Comparison of ENCODE assay signal across 9 cellular contexts in the genomic region with DNA sequence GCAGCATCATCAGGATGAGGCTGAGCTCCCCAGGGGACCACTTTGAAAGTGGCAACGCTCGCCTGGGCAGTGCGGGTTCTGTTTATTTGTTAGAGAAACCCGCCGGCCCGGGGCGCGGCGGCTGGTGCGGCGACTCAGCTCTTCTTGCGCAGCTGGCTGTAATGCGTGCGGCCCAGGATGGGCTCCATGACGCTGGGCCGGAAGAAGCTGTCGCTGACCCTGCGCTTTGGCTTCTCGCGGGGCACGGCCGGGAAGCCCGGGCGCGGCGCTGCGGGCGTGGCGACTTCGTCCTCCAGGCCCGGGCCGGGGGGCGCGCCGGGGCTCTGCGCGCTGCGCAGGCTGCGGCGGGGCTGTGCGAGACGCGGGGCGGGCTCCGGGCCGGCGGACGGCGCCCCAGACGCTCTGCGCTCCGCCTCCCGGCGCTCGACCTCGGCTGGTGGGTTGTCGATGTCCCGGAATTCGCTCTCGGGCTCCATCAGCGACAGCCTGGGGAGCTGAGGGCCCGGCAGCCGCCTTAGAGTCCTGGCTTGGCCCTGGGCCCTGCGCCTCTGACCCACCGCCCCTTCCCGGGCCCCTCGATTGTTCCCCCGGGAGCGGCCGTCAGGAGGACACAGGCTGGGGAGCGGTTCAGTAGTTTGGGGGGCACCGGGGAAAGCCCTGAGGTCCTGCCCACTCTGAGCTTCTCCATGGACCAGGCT. TPM values are rescaled to one million over a fixed set of nuclear protein-coding genes. Genes with fewer than 3 reads are reported as not detected.
A peak's percentile ranks its signal among the peaks of the same experiment; 100 is the strongest.
DNase-seq lines count a peak whose midpoint lies in the region; ATAC-seq and TF ChIP-seq lines count a peak whose summit lies in the region.
"Had no signal": no experiment of that assay in that cellular context is flagged by ENCODE, and none has a peak within 500 bp of the region (broad histone marks: within the 10 kb centered on the region; RNA-seq: fewer than 3 reads in every experiment).

No MANE protein-coding gene starts in this region.

- no peak for ATAC-seq in GM21825 (IDR thresholded peaks at IDR 0.05; ENCODE audit: unreplicated experiment)

- TF ChIP-seq EP300 in sigmoid colon (IDR thresholded peaks at IDR 0.05), result no peak

- peaks cover 4% of the 10 kb centered on the region; the same call in 1 of the 2 replicates for H3F3A ChIP-seq in DOHH2 (ENCODE audit: control insufficient read depth, insufficient read depth)

- intact Hi-C loops in adrenal gland (cut with DNase I) (no loop called here), sigmoid colon (cut with DNase I) (no loop called here)

- no peak overlapping the region for H3K27ac ChIP-seq in DOHH2 (ENCODE audit: low read depth, low read length)
- peak overlapping the region in 4 of 5 donors; percentile 76 to 95 (median 84) for H3K27ac ChIP-seq in adrenal gland
- peak overlapping the region; percentile 81 to 86 (median 82) for H3K27ac ChIP-seq in sigmoid colon

- WGBS in adrenal gland, 4 donors, result 1 to 5% (median 3%) methylated on average over 11 to 72 of the region's 72 CpGs
- 2 to 3% methylated on average over 72 of the region's 72 CpGs for WGBS in sigmoid colon, 2 donors

- H3K9me2 ChIP-seq in DOHH2 (replicated peaks; ENCODE audit: control insufficient read depth, low read length), result no peaks in the 10 kb centered on the region

- H3K4me1 ChIP-seq in DOHH2 (ENCODE audit: control insufficient read depth, low read length), result no peaks in the 10 kb centered on the region
- peaks cover 17 to 23% of the 10 kb centered on the region in 2 donors for H3K4me1 ChIP-seq in adrenal gland (replicated peaks in 1 of 2)
- H3K4me1 ChIP-seq in sigmoid colon, result peaks cover 0 to 15% (median 6%) of the 10 kb centered on the region in 4 donors

- TF ChIP-seq CTCF in DOHH2 (IDR thresholded peaks at IDR 0.05; ENCODE audit: low read depth, low read length, poor library complexity, severe bottlenecking) (no peak), adrenal gland (IDR thresholded peaks at IDR 0.05) (no peak), sigmoid colon (IDR thresholded peaks at IDR 0.05) (no peak)

- H3K36me3 ChIP-seq in DOHH2 (ENCODE audit: control insufficient read depth, low read length) (no peaks in the 10 kb centered on the region), adrenal gland (replicated peaks in 1 of 2) (no peaks in the 10 kb centered on the region), sigmoid colon (no peaks in the 10 kb centered on the region)

- peaks cover 21% of the 10 kb centered on the region for H3K27me3 ChIP-seq in DOHH2 (ENCODE audit: control insufficient read depth, low read length)
- H3K27me3 ChIP-seq in adrenal gland, result no peaks in the 10 kb centered on the region
- H3K27me3 ChIP-seq in sigmoid colon, result no peaks in the 10 kb centered on the region

- peak; percentile 32 to 58 for TF ChIP-seq POLR2A in adrenal gland (IDR thresholded peaks at IDR 0.05)
- no peak for TF ChIP-seq POLR2A in sigmoid colon (IDR thresholded peaks at IDR 0.05)

- H3K4me3 ChIP-seq in DOHH2 (ENCODE audit: low read length), result peak overlapping the region; percentile 44
- peak overlapping the region in 1 of 4 donors; percentile 52 for H3K4me3 ChIP-seq in adrenal gland
- H3K4me3 ChIP-seq in sigmoid colon, result peak overlapping the region; percentile 25 to 53 (median 51)

- DNase-seq in HT-29 (ENCODE audit: low spot score) (peak; percentile 31), adrenal gland (peak; percentile 49 to 78 (median 63)), hepatic stellate cell (ENCODE audit: low spot score) (peak; percentile 69), sigmoid colon (peak; percentile 81), NCI-H1092 treated with DMSO at 0.1 percent for 48 hours (lab: John Stamatoyannopoulos, UW) (no peak), activated gamma-delta T cell treated with Interleukin-2 at 50 U/mL for 16 hours (no peak)

- H3K9me3 ChIP-seq in DOHH2 (ENCODE audit: control insufficient read depth, insufficient read depth, low read length), result no peaks in the 10 kb centered on the region
- no peaks in the 10 kb centered on the region for H3K9me3 ChIP-seq in adrenal gland (replicated peaks in 1 of 3)
- no peaks in the 10 kb centered on the region for H3K9me3 ChIP-seq in sigmoid colon

- peak overlapping the region; percentile 56 for H3K4me2 ChIP-seq in DOHH2 (ENCODE audit: low read length)

- no peaks in the 10 kb centered on the region for H4K20me1 ChIP-seq in DOHH2 (ENCODE audit: control insufficient read depth, insufficient read depth, low read depth, low read length)

- H3K79me2 ChIP-seq in DOHH2 (ENCODE audit: control insufficient read depth, low read length), result no peaks in the 10 kb centered on the region

RNA-seq across cellular contexts. Expression of a gene that starts 10.3 kb away (rescaled TPM):
- total RNA-seq in HT-29 (2014; rRNA removed; shearing (Covaris generic)), result 2.0 and 2.1 TPM in 2 replicates
- total RNA-seq in adrenal gland (1 to 10 TPM; 3.9 to 6.6 (median 5.7) TPM), sigmoid colon (10 to 100 TPM in 1 of 4 donors, 1 to 10 TPM in 3; 5.4 to 15.2 (median 7.1) TPM)
- polyA plus RNA-seq in adrenal gland (1 to 10 TPM; 1.6 to 8.2 (median 5.0) TPM), sigmoid colon (1 to 10 TPM in 1 of 3 donors, under 1 TPM in 2; 0.46 to 1.9 (median 0.60) TPM)

RNA-seq across cellular contexts. Expression of a gene that starts 13.6 kb away (rescaled TPM):
- total RNA-seq in HT-29 (2014; rRNA removed; shearing (Covaris generic)), result 0.03 and 0.51 TPM in 2 replicates
- total RNA-seq in adrenal gland (10 to 100 TPM in 3 of 8 donors, 1 to 10 TPM in 5; 2.0 to 21.3 (median 7.6) TPM), sigmoid colon (10 to 100 TPM in 1 of 4 donors, 1 to 10 TPM in 2, under 1 TPM in 1; 0.95 to 49.6 (median 1.6) TPM)
- polyA plus RNA-seq in adrenal gland (100 to 1,000 TPM in 1 of 3 donors, 1 to 10 TPM in 2; 2.4 to 199 (median 7.4) TPM), sigmoid colon (10 to 100 TPM in 1 of 3 donors, 1 to 10 TPM in 2; 1.2 to 16.9 (median 4.8) TPM)
- total RNA-seq: HT1080 had no signal

RNA-seq across cellular contexts. Expression of a gene that starts 25.0 kb away (rescaled TPM):
- total RNA-seq in HT-29 (2014; rRNA removed; shearing (Covaris generic)), result 5.8 and 8.8 TPM in 2 replicates
- 10 to 100 TPM in 6 of 8 donors, 1 to 10 TPM in 2; 7.9 to 23.2 (median 15.5) TPM for total RNA-seq in adrenal gland
- polyA plus RNA-seq in adrenal gland, result 10 to 100 TPM in 1 of 3 donors, 1 to 10 TPM in 2; 5.4 to 22.3 (median 6.7) TPM
- 10 to 100 TPM; 11.1 to 16.5 (median 13.3) TPM for total RNA-seq in sigmoid colon
- 10 to 100 TPM; 12.4 to 18.6 (median 18.3) TPM for polyA plus RNA-seq in sigmoid colon

RNA-seq across cellular contexts. Expression of a gene that starts 25.0 kb away (rescaled TPM):
- 0.08 and 0.61 TPM in 2 replicates for total RNA-seq in HT-29 (2014; rRNA removed; shearing (Covaris generic))
- under 1 TPM in 4 of 8 donors, not detected in 4; 0.14 to 0.43 (median 0.30) TPM for total RNA-seq in adrenal gland
- under 1 TPM; 0.37 to 0.40 (median 0.38) TPM for polyA plus RNA-seq in adrenal gland
- total RNA-seq in sigmoid colon, result 1 to 10 TPM in 1 of 4 donors, not detected in 3; 1.1 TPM
- under 1 TPM in 1 of 3 donors, not detected in 2; 0.04 TPM for polyA plus RNA-seq in sigmoid colon
- total RNA-seq: HT1080 had no signal

Comparison
In these comparisons a context has a peak if more than half of its experiments do, and no peak if none do; other contexts are left out.
1. DNase-seq: peak in HT-29 (single experiment), adrenal gland (7 of 7), hepatic stellate cell (single experiment) and sigmoid colon (single experiment); none in NCI-H1092 treated with DMSO at 0.1 percent for 48 hours (single experiment) and activated gamma-delta T cell treated with Interleukin-2 at 50 U/mL for 16 hours (single experiment).
2. POLR2A ChIP-seq: peak in adrenal gland (2 of 2); none in sigmoid colon (0 of 2).